ENCODE assay signal across 1 cellular context in genomic region chr6:34515473-34516387, GRCh38.
TF ChIP-seq lines count a peak whose summit lies in the region.

No MANE protein-coding gene starts in this region.

TF ChIP-seq in WTC11, 78 proteins besides CTCF, POLR2A, EP300 and RAD21:
- TF ChIP-seq IRF1 (CRISPR knock-in tag; IDR thresholded peaks at IDR 0.05), result no peak
- no peak for TF ChIP-seq ZNF263 (CRISPR knock-in tag; IDR thresholded peaks at IDR 0.05; ENCODE audit: low read depth)
- TF ChIP-seq HMGA2 (CRISPR knock-in tag; IDR thresholded peaks at IDR 0.05), result no peak
- TF ChIP-seq SOX15 (CRISPR knock-in tag; IDR thresholded peaks at IDR 0.05), result no peak
- TF ChIP-seq RORB (CRISPR knock-in tag; IDR thresholded peaks at IDR 0.05), result no peak
- no peak for TF ChIP-seq IRF2 (CRISPR knock-in tag; IDR thresholded peaks at IDR 0.05; ENCODE audit: borderline replicate concordance, low read depth)
- no peak for TF ChIP-seq AR (CRISPR knock-in tag; IDR thresholded peaks at IDR 0.05)
- no peak for TF ChIP-seq FOXP1 (CRISPR knock-in tag; IDR thresholded peaks at IDR 0.05; ENCODE audit: borderline replicate concordance)
- TF ChIP-seq, protein P1, sequence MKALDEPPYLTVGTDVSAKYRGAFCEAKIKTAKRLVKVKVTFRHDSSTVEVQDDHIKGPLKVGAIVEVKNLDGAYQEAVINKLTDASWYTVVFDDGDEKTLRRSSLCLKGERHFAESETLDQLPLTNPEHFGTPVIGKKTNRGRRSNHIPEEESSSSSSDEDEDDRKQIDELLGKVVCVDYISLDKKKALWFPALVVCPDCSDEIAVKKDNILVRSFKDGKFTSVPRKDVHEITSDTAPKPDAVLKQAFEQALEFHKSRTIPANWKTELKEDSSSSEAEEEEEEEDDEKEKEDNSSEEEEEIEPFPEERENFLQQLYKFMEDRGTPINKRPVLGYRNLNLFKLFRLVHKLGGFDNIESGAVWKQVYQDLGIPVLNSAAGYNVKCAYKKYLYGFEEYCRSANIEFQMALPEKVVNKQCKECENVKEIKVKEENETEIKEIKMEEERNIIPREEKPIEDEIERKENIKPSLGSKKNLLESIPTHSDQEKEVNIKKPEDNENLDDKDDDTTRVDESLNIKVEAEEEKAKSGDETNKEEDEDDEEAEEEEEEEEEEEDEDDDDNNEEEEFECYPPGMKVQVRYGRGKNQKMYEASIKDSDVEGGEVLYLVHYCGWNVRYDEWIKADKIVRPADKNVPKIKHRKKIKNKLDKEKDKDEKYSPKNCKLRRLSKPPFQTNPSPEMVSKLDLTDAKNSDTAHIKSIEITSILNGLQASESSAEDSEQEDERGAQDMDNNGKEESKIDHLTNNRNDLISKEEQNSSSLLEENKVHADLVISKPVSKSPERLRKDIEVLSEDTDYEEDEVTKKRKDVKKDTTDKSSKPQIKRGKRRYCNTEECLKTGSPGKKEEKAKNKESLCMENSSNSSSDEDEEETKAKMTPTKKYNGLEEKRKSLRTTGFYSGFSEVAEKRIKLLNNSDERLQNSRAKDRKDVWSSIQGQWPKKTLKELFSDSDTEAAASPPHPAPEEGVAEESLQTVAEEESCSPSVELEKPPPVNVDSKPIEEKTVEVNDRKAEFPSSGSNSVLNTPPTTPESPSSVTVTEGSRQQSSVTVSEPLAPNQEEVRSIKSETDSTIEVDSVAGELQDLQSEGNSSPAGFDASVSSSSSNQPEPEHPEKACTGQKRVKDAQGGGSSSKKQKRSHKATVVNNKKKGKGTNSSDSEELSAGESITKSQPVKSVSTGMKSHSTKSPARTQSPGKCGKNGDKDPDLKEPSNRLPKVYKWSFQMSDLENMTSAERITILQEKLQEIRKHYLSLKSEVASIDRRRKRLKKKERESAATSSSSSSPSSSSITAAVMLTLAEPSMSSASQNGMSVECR (CRISPR knock-in tag; IDR thresholded peaks at IDR 0.05; ENCODE audit: borderline replicate concordance), result no peak
- TF ChIP-seq, protein P2, sequence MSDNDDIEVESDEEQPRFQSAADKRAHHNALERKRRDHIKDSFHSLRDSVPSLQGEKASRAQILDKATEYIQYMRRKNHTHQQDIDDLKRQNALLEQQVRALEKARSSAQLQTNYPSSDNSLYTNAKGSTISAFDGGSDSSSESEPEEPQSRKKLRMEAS (CRISPR knock-in tag; IDR thresholded peaks at IDR 0.05), result no peak
